Comparison of ENCODE assay signal across 17 cellular contexts in genomic region chr2:34474646-34475045, GRCh38.
DNase-seq lines count a peak whose midpoint lies in the region; FAIRE-seq and TF ChIP-seq lines count a peak whose summit lies in the region.
"Had no signal": no experiment of that assay in that cellular context is flagged by ENCODE, and none has a peak within 500 bp of the region (broad histone marks: within the 10 kb centered on the region; RNA-seq: fewer than 3 reads in every experiment).

No MANE protein-coding gene starts in this region.

- H3K9me3 ChIP-seq in left ventricle myocardium inferior (replicated peaks): peaks cover 2% of the 10 kb centered on the region
- H3K9me3 ChIP-seq: HAP-1 had no signal

- H3K36me3 ChIP-seq in kidney epithelial cell (ENCODE audit: control insufficient read depth, insufficient read depth, low read length): no peaks in the 10 kb centered on the region
- H3K36me3 ChIP-seq in left ventricle myocardium inferior: no peaks in the 10 kb centered on the region
- H3K36me3 ChIP-seq: HAP-1 had no signal

- intact Hi-C loops in left ventricle myocardium inferior (cut with micrococcal nuclease): no loop called here

- H3K27me3 ChIP-seq in kidney epithelial cell (ENCODE audit: control insufficient read depth, insufficient read depth, low read length) (no peaks in the 10 kb centered on the region), left ventricle myocardium inferior (ENCODE audit: low read depth) (no peaks in the 10 kb centered on the region)

- no peaks in the 10 kb centered on the region for H3K4me1 ChIP-seq in left ventricle myocardium inferior
- H3K4me1 ChIP-seq: HAP-1 had no signal

- H3K4me3 ChIP-seq in kidney epithelial cell (ENCODE audit: low read depth, low read length): no peak overlapping the region
- H3K4me3 ChIP-seq in left ventricle myocardium inferior: no peak overlapping the region
- H3K4me3 ChIP-seq: HAP-1 had no signal

- TF ChIP-seq CTCF in kidney epithelial cell (IDR thresholded peaks at IDR 0.05; ENCODE audit: insufficient read depth, low read length, poor library complexity, severe bottlenecking) (no peak), left ventricle myocardium inferior (IDR thresholded peaks at IDR 0.05; ENCODE audit: borderline replicate concordance) (no peak)

- H3K27ac ChIP-seq in left ventricle myocardium inferior (replicated peaks): no peak overlapping the region

- FAIRE-seq in RCC 7860 (lab: Jason Lieb, UNC) (peak; percentile 73), GM12891 (lab: Jason Lieb, UNC) (no peak)
- FAIRE-seq: G401.6, GM18507, H54 had no signal

- DNase-seq in RCC 7860 (ENCODE audit: low spot score) (peak; percentile 22), kidney epithelial cell (ENCODE audit: low read depth) (peak; percentile 39), renal cortical epithelial cell (ENCODE audit: low read depth) (peak; percentile 90), SIG-M5 treated with dmso at 0.1 percent for 504 hours (lab: John Stamatoyannopoulos, UW; ENCODE audit: unreplicated experiment) (no peak), GM12891 (ENCODE audit: insufficient read length, low spot score) (no peak), left ventricle myocardium inferior (no peak)
- DNase-seq: C1 segment of cervical spinal cord; CD4-positive, alpha-beta memory T cell; COR-L47; DMS153; DND-41; GOT3; HFFc6 had no signal

- TF ChIP-seq POLR2A in GM12891 (IDR thresholded peaks at IDR 0.05; ENCODE audit: low read depth, low read length): no peak

TF ChIP-seq in GM12891, 5 proteins besides CTCF, POLR2A, EP300 and RAD21:
- TF ChIP-seq POLR2AphosphoS5 (IDR thresholded peaks at IDR 0.05; ENCODE audit: low read depth, low read length) (no peak), TAF1 (IDR thresholded peaks at IDR 0.05; ENCODE audit: low read depth, low read length) (no peak), PAX5 (IDR thresholded peaks at IDR 0.05; ENCODE audit: insufficient read depth, low read length, severe bottlenecking) (no peak)

Comparison
In these comparisons a context has a peak if more than half of its experiments do, and no peak if none do; other contexts are left out.
1. DNase-seq: peak in RCC 7860 (single experiment), kidney epithelial cell (single experiment) and renal cortical epithelial cell (single experiment); none in SIG-M5 treated with dmso at 0.1 percent for 504 hours (single experiment), GM12891 (single experiment) and left ventricle myocardium inferior (single experiment).